8 cellular contexts compared by ENCODE assay signal in genomic region chr19:7874080-7874856, GRCh38. TPM values are rescaled to one million over a fixed set of nuclear protein-coding genes. Genes with fewer than 3 reads are reported as not detected.
A peak's percentile ranks its signal among the peaks of the same experiment; 100 is the strongest.
DNase-seq lines count a peak whose midpoint lies in the region; ATAC-seq and TF ChIP-seq lines count a peak whose summit lies in the region.

TSS of gene PRR36 (minus strand) at chr19:7874390. CDS start at chr19:7873689, 701 bp downstream.

- H2BK12ac ChIP-seq in trophoblast cell (ENCODE audit: low read length), result no peak within 1 kb of the TSS

- H3K4me3 ChIP-seq in BLaER1, result peak within 1 kb of the TSS; percentile 81
- peak within 1 kb of the TSS; percentile 17; the same call in 1 of the 2 replicates for H3K4me3 ChIP-seq in IMR-90 (ENCODE audit: insufficient read depth, low read depth, low read length)
- peak within 1 kb of the TSS; percentile 62 for H3K4me3 ChIP-seq in epithelial cell of proximal tubule (ENCODE audit: low read depth, low read length)
- peak within 1 kb of the TSS; percentile 42 for H3K4me3 ChIP-seq in trophoblast cell (ENCODE audit: low read depth, low read length)
- no peak within 1 kb of the TSS for H3K4me3 ChIP-seq in Karpas-422 (ENCODE audit: low read length)

- H4K20me1 ChIP-seq in BLaER1 (peaks cover 31% of the 10 kb centered on the region), IMR-90 (ENCODE audit: insufficient read depth, low read length) (peaks cover 8% of the 10 kb centered on the region), Karpas-422 (ENCODE audit: insufficient read depth, low read depth, low read length) (no peaks in the 10 kb centered on the region)

- H3K56ac ChIP-seq in IMR-90 (ENCODE audit: extremely low read depth, insufficient read depth, low read length), result no peak within 1 kb of the TSS

- H3K4me1 ChIP-seq in BLaER1, result peaks cover 58% of the 10 kb centered on the region
- peaks cover 9% of the 10 kb centered on the region; the same call in 1 of the 2 replicates for H3K4me1 ChIP-seq in IMR-90 (ENCODE audit: control insufficient read depth, insufficient read depth, low read length)
- H3K4me1 ChIP-seq in trophoblast cell (ENCODE audit: control insufficient read depth in 1 of 2, insufficient read depth in 2 of 2, low read length in 2 of 2), result peaks cover 11 to 30% of the 10 kb centered on the region in 2 experiments
- no peaks in the 10 kb centered on the region for H3K4me1 ChIP-seq in Karpas-422 (ENCODE audit: low read length)

- H3K18ac ChIP-seq in IMR-90 (ENCODE audit: low read depth, low read length) (no peak within 1 kb of the TSS), trophoblast cell (ENCODE audit: low read length) (no peak within 1 kb of the TSS)

- POLR2A ChIA-PET in IMR-90 (lab: Charles Lee; ENCODE audit: unreplicated experiment), result no interaction called here

- no peaks in the 10 kb centered on the region for H3K9me2 ChIP-seq in Karpas-422 (replicated peaks; ENCODE audit: insufficient read depth, low read length)

- H4K91ac ChIP-seq in IMR-90 (ENCODE audit: insufficient read depth, low read depth, low read length) (no peak within 1 kb of the TSS), trophoblast cell (ENCODE audit: low read depth, low read length) (no peak within 1 kb of the TSS)

- H4K8ac ChIP-seq in IMR-90 (ENCODE audit: low read depth in 2 of 2, low read length in 2 of 2) (no peak within 1 kb of the TSS), trophoblast cell (ENCODE audit: low read depth, low read length) (peak within 1 kb of the TSS; percentile 24)

- dilution Hi-C loops in IMR-90 (cut with HindIII; ENCODE audit: low sequenced_read_pairs, unreplicated experiment), result no loop called here

- H3K79me2 ChIP-seq in trophoblast cell (ENCODE audit: control insufficient read depth, insufficient read depth, low read length, poor library complexity), result no peaks in the 10 kb centered on the region
- no peaks in the 10 kb centered on the region for H3K79me2 ChIP-seq in Karpas-422 (ENCODE audit: low read length)

- no peak for DNase-seq in IMR-90
- DNase-seq in SHP77 treated with DMSO at 0.1 percent for 48 hours (lab: John Stamatoyannopoulos, UW), result peak; percentile 76
- no peak for DNase-seq in epithelial cell of proximal tubule (ENCODE audit: low read depth)
- peak in 1 of 2 donors; percentile 16 for DNase-seq in trophoblast cell
- no peak for DNase-seq in Karpas-422
- DNase-seq in ureter (ENCODE audit: low spot score), result no peak
- no peak for DNase-seq in NOMO-1 (lab: John Stamatoyannopoulos, UW; ENCODE audit: unreplicated experiment in 2 of 2)

- H3K36me3 ChIP-seq in BLaER1 (no peaks in the 10 kb centered on the region), IMR-90 (ENCODE audit: control insufficient read depth, insufficient read depth, low read length) (no peaks in the 10 kb centered on the region), trophoblast cell (ENCODE audit: control insufficient read depth in 1 of 2, insufficient read depth in 2 of 2, low read length in 2 of 2) (no peaks in the 10 kb centered on the region), Karpas-422 (ENCODE audit: insufficient read depth, low read length) (no peaks in the 10 kb centered on the region)

- intact Hi-C loops in IMR-90 (cut with micrococcal nuclease), result no loop called here

- H3K14ac ChIP-seq in IMR-90 (replicated peaks; ENCODE audit: low read depth, low read length) (no peak within 1 kb of the TSS), trophoblast cell (ENCODE audit: low read length) (no peak within 1 kb of the TSS)

- ATAC-seq in IMR-90 (ENCODE audit: low read depth), result no peak

- in situ Hi-C loops in IMR-90 (cut with MboI; ENCODE audit: low sequenced_read_pairs), result no loop called here

- no peak within 1 kb of the TSS for H3K23ac ChIP-seq in IMR-90 (ENCODE audit: low read depth, low read length)
- H3K23ac ChIP-seq in trophoblast cell (ENCODE audit: low read length), result no peak within 1 kb of the TSS

- TF ChIP-seq POLR2A in IMR-90 (IDR thresholded peaks at IDR 0.05; ENCODE audit: low read depth, low read length), result no peak

- no peak within 1 kb of the TSS for H2BK15ac ChIP-seq in IMR-90 (ENCODE audit: low read depth, low read length)

- H3K4me2 ChIP-seq in BLaER1 (peak within 1 kb of the TSS; percentile 91), IMR-90 (ENCODE audit: low read depth, low read length) (peak within 1 kb of the TSS; percentile 50), trophoblast cell (ENCODE audit: low read length) (peak within 1 kb of the TSS; percentile 72), Karpas-422 (ENCODE audit: low read depth, low read length, poor library complexity, severe bottlenecking) (no peak within 1 kb of the TSS)

- H2AK5ac ChIP-seq in IMR-90 (ENCODE audit: low read depth, low read length), result no peak within 1 kb of the TSS; the same call in 1 of the 2 replicates
- H2AK5ac ChIP-seq in trophoblast cell (ENCODE audit: low read length), result no peak within 1 kb of the TSS

- peak within 1 kb of the TSS; percentile 85 for H3K9ac ChIP-seq in BLaER1
- no peak within 1 kb of the TSS for H3K9ac ChIP-seq in IMR-90 (ENCODE audit: low read depth, low read length)
- H3K9ac ChIP-seq in trophoblast cell (ENCODE audit: low read length), result no peak within 1 kb of the TSS
- no peak within 1 kb of the TSS for H3K9ac ChIP-seq in Karpas-422 (ENCODE audit: low read length)

- H4K12ac ChIP-seq in trophoblast cell (ENCODE audit: low read depth, low read length), result no peak within 1 kb of the TSS

- TF ChIP-seq RAD21 in IMR-90 (IDR thresholded peaks at IDR 0.05; ENCODE audit: low read length), result no peak

- peak within 1 kb of the TSS; percentile 89 for H3K27ac ChIP-seq in BLaER1
- no peak within 1 kb of the TSS for H3K27ac ChIP-seq in IMR-90 (ENCODE audit: insufficient read depth, low read length)
- H3K27ac ChIP-seq in trophoblast cell (ENCODE audit: low read depth, low read length), result no peak within 1 kb of the TSS
- no peak within 1 kb of the TSS for H3K27ac ChIP-seq in Karpas-422 (ENCODE audit: low read length)

- H3K4ac ChIP-seq in IMR-90 (ENCODE audit: low read depth, low read length) (no peak within 1 kb of the TSS), trophoblast cell (ENCODE audit: low read depth, low read length) (no peak within 1 kb of the TSS)

- H3K9me3 ChIP-seq in BLaER1 (no peaks in the 10 kb centered on the region), IMR-90 (ENCODE audit: control insufficient read depth, insufficient read depth, low read length) (no peaks in the 10 kb centered on the region), trophoblast cell (ENCODE audit: insufficient read depth, low read depth, low read length) (peaks cover 10% of the 10 kb centered on the region), Karpas-422 (ENCODE audit: low read length) (no peaks in the 10 kb centered on the region)

- H3K9me1 ChIP-seq in IMR-90 (ENCODE audit: insufficient read depth, low read length), result no peaks in the 10 kb centered on the region

- H2AFZ ChIP-seq in IMR-90 (replicated peaks; ENCODE audit: low read length, poor library complexity), result peak within 1 kb of the TSS; percentile 81
- no peak within 1 kb of the TSS for H2AFZ ChIP-seq in trophoblast cell (ENCODE audit: insufficient read depth, low read length, poor library complexity)
- H2AFZ ChIP-seq in Karpas-422 (ENCODE audit: low read length), result no peak within 1 kb of the TSS

- TF ChIP-seq CTCF in IMR-90 (conservative IDR thresholded peaks at IDR 0.05; ENCODE audit: low read depth, low read length) (no peak), epithelial cell of proximal tubule (conservative IDR thresholded peaks at IDR 0.05; ENCODE audit: low read depth, low read length) (no peak)

- H3K27me3 ChIP-seq in BLaER1 (no peaks in the 10 kb centered on the region), IMR-90 (ENCODE audit: control insufficient read depth, insufficient read depth, low read length) (peaks cover 32% of the 10 kb centered on the region), trophoblast cell (ENCODE audit: insufficient read depth, low read length) (peaks cover 19% of the 10 kb centered on the region), Karpas-422 (ENCODE audit: low read length) (no peaks in the 10 kb centered on the region)

- H2AK9ac ChIP-seq in IMR-90 (replicated peaks; ENCODE audit: low read depth, low read length, poor library complexity), result peak within 1 kb of the TSS; percentile 55

- CTCF ChIA-PET in IMR-90 (lab: Yijun Ruan, JAX), result no interaction called here

- no peak within 1 kb of the TSS for H4K5ac ChIP-seq in IMR-90 (ENCODE audit: low read depth, low read length)

- 0% methylated on average over 13 of the region's 84 CpGs; no CpG with 5 or more reads in 1 of the 2 experiments for WGBS in IMR-90 (ENCODE audit: extremely low coverage in 2 of 2, insufficient read length in 1 of 2), 2 experiments
- no CpG with 5 or more reads among the region's 84 CpGs for WGBS in trophoblast cell (ENCODE audit: extremely low coverage, insufficient coverage, insufficient read length)

- no peak within 1 kb of the TSS for H2BK120ac ChIP-seq in IMR-90 (ENCODE audit: low read depth, low read length)
- H2BK120ac ChIP-seq in trophoblast cell (ENCODE audit: insufficient read depth, low read length, poor library complexity), result no peak within 1 kb of the TSS

- no peak within 1 kb of the TSS for H2BK20ac ChIP-seq in IMR-90 (ENCODE audit: low read depth, low read length)

- BruUV-seq in IMR-90 (replicated peaks; lab: Mats Ljungman, UMichigan), result no TSS peak

- H2BK5ac ChIP-seq in IMR-90 (ENCODE audit: low read depth, low read length, poor library complexity, severe bottlenecking) (no peak within 1 kb of the TSS), trophoblast cell (ENCODE audit: low read depth, low read length, poor library complexity) (no peak within 1 kb of the TSS)

- H3K79me1 ChIP-seq in IMR-90 (ENCODE audit: low read depth in 1 of 2, low read length in 2 of 2) (no peaks in the 10 kb centered on the region), trophoblast cell (ENCODE audit: low read length) (peaks cover 3% of the 10 kb centered on the region)

TF ChIP-seq in IMR-90, 13 proteins besides CTCF, POLR2A, EP300 and RAD21 (continues in another document):
- TF ChIP-seq MAFK (IDR thresholded peaks at IDR 0.05; ENCODE audit: low read depth, low read length) (no peak), MXI1 (IDR thresholded peaks at IDR 0.05; ENCODE audit: borderline replicate concordance, low read depth, low read length) (no peak), USF2 (IDR thresholded peaks at IDR 0.05; ENCODE audit: low read depth, low read length) (no peak), NFE2L2 (IDR thresholded peaks at IDR 0.05; ENCODE audit: low read depth, low read length) (no peak)

RNA-seq across cellular contexts. Expression of gene PRR36, which starts in this region (rescaled TPM):
- not detected in 2 replicates for total RNA-seq in IMR-90 (2012; rRNA removed)
- 0.02 and 0.06 TPM in 2 replicates for polyA plus RNA-seq in IMR-90 (2012; rRNA removed)
- polyA plus RNA-seq in IMR-90 (2012; cell fraction: cytosol; rRNA removed), result 0.05 and 0.21 TPM in 2 replicates
- polyA plus RNA-seq in IMR-90 (2012; cell fraction: nucleus; rRNA removed; ENCODE audit: low replicate concordance), result 0.09 and 0.29 TPM in 2 replicates
- 0.72 and 0.81 TPM in 2 replicates for total RNA-seq in epithelial cell of proximal tubule
- polyA plus RNA-seq in trophoblast cell (2013), result 0.94 and 1.00 TPM in 2 replicates
- total RNA-seq in Karpas-422 (2014; rRNA removed; shearing (Covaris generic); ENCODE audit: low replicate concordance), result not detected in 2 replicates
- 2.0 TPM for total RNA-seq in ureter
